ENCODE assay signal across 8 cellular contexts in genomic region chr12:110123861-110124183, GRCh38. TPM values are rescaled to one million over a fixed set of nuclear protein-coding genes. Genes with fewer than 3 reads are reported as not detected.
A peak's percentile ranks its signal among the peaks of the same experiment; 100 is the strongest.
DNase-seq lines count a peak whose midpoint lies in the region; ATAC-seq and TF ChIP-seq lines count a peak whose summit lies in the region.

No MANE protein-coding gene starts in this region.

- H3K27ac ChIP-seq in dorsolateral prefrontal cortex: peak overlapping the region in 8 of 59 donors; percentile 9 to 97 (median 40)
- H3K27ac ChIP-seq in effector memory CD4-positive, alpha-beta T cell (ENCODE audit: insufficient read depth, low read length, poor library complexity, severe bottlenecking): no peak overlapping the region

- DNase-seq in activated T-cell treated with anti-CD3 and anti-CD28 coated beads, Interleukin-2, amount 50 U/mL, for 72 hours: no peak
- no peak for DNase-seq in activated T-cell treated with anti-CD3 and anti-CD28 coated beads, Interleukin-2, amount 50 U/mL, for 48 hours
- DNase-seq in dorsolateral prefrontal cortex (no peak), HuH-7 (ENCODE audit: low spot score) (no peak), DMS153 treated with DMSO at 0.1 percent for 48 hours (lab: John Stamatoyannopoulos, UW; ENCODE audit: unreplicated experiment) (no peak)
- DNase-seq in stimulated activated effector memory CD8-positive, alpha-beta T cell treated with anti-CD3 and anti-CD28 coated beads, Interleukin-12 subunit alpha, Interleukin-12 subunit beta, amount 100 ng/mL, for 72 hours (ENCODE audit: low spot score in 2 of 2): no peak
- DNase-seq in effector memory CD4-positive, alpha-beta T cell: no peak

- peaks cover 6% of the 10 kb centered on the region for H3K4me1 ChIP-seq in effector memory CD4-positive, alpha-beta T cell (ENCODE audit: control insufficient read depth, insufficient read depth, low read length, poor library complexity, severe bottlenecking)

- H3K27me3 ChIP-seq in dorsolateral prefrontal cortex: no peaks in the 10 kb centered on the region
- H3K27me3 ChIP-seq in effector memory CD4-positive, alpha-beta T cell (replicated peaks; ENCODE audit: control insufficient read depth, insufficient read depth, low read length, poor library complexity, severe bottlenecking): no peaks in the 10 kb centered on the region

- peak overlapping the region; percentile 42 to 56 for H3K4me3 Mint-ChIP-seq in activated T-cell treated with anti-CD3 and anti-CD28 coated beads, Interleukin-2, amount 50 U/mL, for 72 hours
- H3K4me3 Mint-ChIP-seq in stimulated activated effector memory CD8-positive, alpha-beta T cell treated with anti-CD3 and anti-CD28 coated beads, Interleukin-12 subunit alpha, Interleukin-12 subunit beta, amount 100 ng/mL, for 72 hours: peak overlapping the region; percentile 77

- no peak for ATAC-seq in activated T-cell treated with anti-CD3 and anti-CD28 coated beads, Interleukin-2, amount 50 U/mL, for 72 hours (replicated peaks in 1 of 2)
- ATAC-seq in HG03565 (IDR thresholded peaks at IDR 0.05; ENCODE audit: unreplicated experiment): peak; percentile 27
- ATAC-seq in stimulated activated effector memory CD8-positive, alpha-beta T cell treated with anti-CD3 and anti-CD28 coated beads, Interleukin-12 subunit alpha, Interleukin-12 subunit beta, amount 100 ng/mL, for 72 hours: no peak

- H3K36me3 ChIP-seq in effector memory CD4-positive, alpha-beta T cell (ENCODE audit: control insufficient read depth, insufficient read depth, low read length): no peaks in the 10 kb centered on the region

- H3K27ac Mint-ChIP-seq in activated T-cell treated with anti-CD3 and anti-CD28 coated beads, Interleukin-2, amount 50 U/mL, for 72 hours: peak overlapping the region; percentile 14
- H3K27ac Mint-ChIP-seq in stimulated activated effector memory CD8-positive, alpha-beta T cell treated with anti-CD3 and anti-CD28 coated beads, Interleukin-12 subunit alpha, Interleukin-12 subunit beta, amount 100 ng/mL, for 72 hours: peak overlapping the region; percentile 80

- intact Hi-C loops in dorsolateral prefrontal cortex (cut with DNase I): loop anchor here (5.0 to 10.0 kb wide), 2 partner anchors 158 to 161 kb away; partner anchors contain the start of gene ATP2A2 (in 2 of the 2)

- peaks cover 21% of the 10 kb centered on the region for H3K27me3 Mint-ChIP-seq in activated T-cell treated with anti-CD3 and anti-CD28 coated beads, Interleukin-2, amount 50 U/mL, for 72 hours (ENCODE audit: low read depth)

- H3K9me3 ChIP-seq in effector memory CD4-positive, alpha-beta T cell (ENCODE audit: control insufficient read depth, low read length): no peaks in the 10 kb centered on the region

- H3K9me3 Mint-ChIP-seq in activated T-cell treated with anti-CD3 and anti-CD28 coated beads, Interleukin-2, amount 50 U/mL, for 72 hours: no peaks in the 10 kb centered on the region
- no peaks in the 10 kb centered on the region for H3K9me3 Mint-ChIP-seq in stimulated activated effector memory CD8-positive, alpha-beta T cell treated with anti-CD3 and anti-CD28 coated beads, Interleukin-12 subunit alpha, Interleukin-12 subunit beta, amount 100 ng/mL, for 72 hours

- no peaks in the 10 kb centered on the region for H3K36me3 Mint-ChIP-seq in activated T-cell treated with anti-CD3 and anti-CD28 coated beads, Interleukin-2, amount 50 U/mL, for 72 hours (ENCODE audit: insufficient read depth in 2 of 2)
- no peaks in the 10 kb centered on the region for H3K36me3 Mint-ChIP-seq in stimulated activated effector memory CD8-positive, alpha-beta T cell treated with anti-CD3 and anti-CD28 coated beads, Interleukin-12 subunit alpha, Interleukin-12 subunit beta, amount 100 ng/mL, for 72 hours

- no peak for TF ChIP-seq CTCF in dorsolateral prefrontal cortex (IDR thresholded peaks at IDR 0.05 in 54 of 56, conservative IDR thresholded peaks at IDR 0.05 in 2 of 56; ENCODE audit: low read depth in 1 of 56, partially characterized antibody in 56 of 56)

- H3K4me1 Mint-ChIP-seq in activated T-cell treated with anti-CD3 and anti-CD28 coated beads, Interleukin-2, amount 50 U/mL, for 72 hours (ENCODE audit: low read depth): peaks cover 13% of the 10 kb centered on the region
- H3K4me1 Mint-ChIP-seq in stimulated activated effector memory CD8-positive, alpha-beta T cell treated with anti-CD3 and anti-CD28 coated beads, Interleukin-12 subunit alpha, Interleukin-12 subunit beta, amount 100 ng/mL, for 72 hours: no peaks in the 10 kb centered on the region

- peak overlapping the region in 47 of 59 donors; percentile 3 to 100 (median 49) for H3K4me3 ChIP-seq in dorsolateral prefrontal cortex
- H3K4me3 ChIP-seq in effector memory CD4-positive, alpha-beta T cell (ENCODE audit: insufficient read depth, low read depth, low read length, poor library complexity, severe bottlenecking): no peak overlapping the region

RNA-seq across cellular contexts. Expression of gene IFT81, which starts 0.3 kb away (rescaled TPM):
- total RNA-seq in activated T-cell treated with anti-CD3 and anti-CD28 coated beads, Interleukin-2, amount 50 U/mL, for 72 hours: 1 to 10 TPM; 1.3 to 1.4 TPM
- total RNA-seq in dorsolateral prefrontal cortex: 10 to 100 TPM; 12.0 to 29.3 (median 19.0) TPM

Comparison
In these comparisons a context has a peak if more than half of its experiments do, and no peak if none do; other contexts are left out.
1. RNA of gene IFT81, which starts 0.3 kb away (total RNA-seq): 12.0 to 29.3 TPM in dorsolateral prefrontal cortex; 1.3 to 1.4 TPM in activated T-cell treated with anti-CD3 and anti-CD28 coated beads, Interleukin-2, amount 50 U/mL, for 72 hours; every median in the first group is over 4 times any median in the second.